Comparison of ENCODE assay signal across 27 cellular contexts in the genomic region with DNA sequence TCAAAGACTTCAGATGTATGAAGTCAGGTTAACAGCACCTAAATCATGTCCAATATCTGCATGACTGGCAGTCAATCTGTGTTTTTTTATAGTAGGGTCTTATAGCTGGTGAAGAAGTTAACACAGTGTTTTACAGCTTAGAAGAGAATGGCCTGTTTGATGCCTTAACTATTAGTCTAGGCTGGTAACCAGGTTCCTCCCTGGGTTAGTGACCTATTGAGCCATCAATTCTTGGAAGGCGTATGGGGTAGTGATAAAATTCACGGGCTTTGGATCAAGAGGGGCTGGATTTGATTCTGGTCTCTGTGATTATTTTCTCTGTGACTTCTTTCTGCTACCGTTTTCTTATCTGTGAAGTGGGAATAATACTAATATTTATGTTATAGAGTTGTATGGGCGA. TPM values are rescaled to one million over a fixed set of nuclear protein-coding genes. Genes with fewer than 3 reads are reported as not detected.
"Had no signal": no experiment of that assay in that cellular context is flagged by ENCODE, and none has a peak within 500 bp of the region (broad histone marks: within the 10 kb centered on the region; RNA-seq: fewer than 3 reads in every experiment).

No MANE protein-coding gene starts in this region.

- H3K27ac ChIP-seq: cardiac muscle cell, gastrocnemius medialis, vagina had no signal

- H3K4me1 Mint-ChIP-seq: brain had no signal

- H3K4me3 Mint-ChIP-seq: activated CD4-positive, alpha-beta T cell treated with anti-CD3 and anti-CD28 coated beads, Interleukin-2, amount 10 ng/mL, durations not matched to agents 7 days and 5 days; activated CD8-positive, alpha-beta T cell treated with anti-CD3 and anti-CD28 coated beads for 36 hours; activated naive CD4-positive, alpha-beta T cell treated with anti-CD3 and anti-CD28 coated beads for 36 hours; activated naive CD8-positive, alpha-beta T cell treated with anti-CD3 and anti-CD28 coated beads for 36 hours; brain; naive thymus-derived CD8-positive, alpha-beta T cell had no signal

- DNase-seq: activated CD4-positive, alpha-beta T cell treated with anti-CD3 and anti-CD28 coated beads, Interleukin-2, amount 10 ng/mL, durations not matched to agents 7 days and 5 days; activated CD4-positive, CD25-positive, alpha-beta regulatory T cell treated with anti-CD3 and anti-CD28 coated beads, Interleukin-2, amount 50 U/mL, for 72 hours; activated CD8-positive, alpha-beta T cell treated with anti-CD3 and anti-CD28 coated beads for 36 hours; activated effector memory CD4-positive, alpha-beta T cell treated with anti-CD3 and anti-CD28 coated beads, Interleukin-2, amount 50 U/mL, for 16 hours; activated naive CD4-positive, alpha-beta T cell treated with anti-CD3 and anti-CD28 coated beads for 36 hours; activated naive CD8-positive, alpha-beta T cell treated with anti-CD3 and anti-CD28 coated beads for 36 hours; activated T-cell treated with anti-CD3 and anti-CD28 coated beads, Interleukin-2, amount 50 U/mL, for 48 hours; adrenal gland; aorta; cerebellar nuclear complex; colonic mucosa; effector memory CD4-positive, alpha-beta T cell; erythroblast; gastrocnemius medialis; glutamatergic neuron; midbrain; naive thymus-derived CD8-positive, alpha-beta T cell; posterior cingulate gyrus; right cardiac atrium; stimulated activated CD4-positive, alpha-beta T cell treated with anti-CD3 and anti-CD28 coated beads, Interleukin-12 subunit alpha, Interleukin-12 subunit beta, amount 100 ng/mL, for 4 hours; stimulated activated CD4-positive, alpha-beta T cell treated with anti-CD3 and anti-CD28 coated beads, Interleukin-4, amount 100 ng/mL, for 1 hour; stimulated activated naive CD8-positive, alpha-beta T cell treated with anti-CD3 and anti-CD28 coated beads, Interleukin-15, Interleukin-2, amounts not matched to agents 100 U/mL and 50 U/mL, for 24 hours; T1000; upper lobe of left lung had no signal

- H3K27me3 ChIP-seq: adrenal gland, cardiac muscle cell, colonic mucosa, gastrocnemius medialis, upper lobe of left lung, vagina had no signal

- H3K27ac Mint-ChIP-seq: activated CD8-positive, alpha-beta T cell treated with anti-CD3 and anti-CD28 coated beads for 36 hours; activated naive CD8-positive, alpha-beta T cell treated with anti-CD3 and anti-CD28 coated beads for 36 hours; brain had no signal

- H3K4me3 ChIP-seq: adrenal gland, cardiac muscle cell, colonic mucosa, gastrocnemius medialis, upper lobe of left lung, vagina had no signal

- H3K36me3 ChIP-seq: adrenal gland, cardiac muscle cell, colonic mucosa, gastrocnemius medialis, upper lobe of left lung, vagina had no signal

- H3K36me3 Mint-ChIP-seq: brain; naive thymus-derived CD8-positive, alpha-beta T cell had no signal

- H3K9me3 ChIP-seq: adrenal gland, colonic mucosa, gastrocnemius medialis, upper lobe of left lung, vagina had no signal

- ATAC-seq: activated CD8-positive, alpha-beta T cell treated with anti-CD3 and anti-CD28 coated beads for 36 hours; gastrocnemius medialis; naive thymus-derived CD8-positive, alpha-beta T cell; right cardiac atrium; stimulated activated naive CD8-positive, alpha-beta T cell treated with anti-CD3 and anti-CD28 coated beads, Interleukin-15, Interleukin-2, amounts not matched to agents 100 U/mL and 50 U/mL, for 24 hours had no signal

- H3K27me3 Mint-ChIP-seq: activated CD4-positive, alpha-beta T cell treated with anti-CD3 and anti-CD28 coated beads, Interleukin-2, amount 10 ng/mL, durations not matched to agents 7 days and 5 days; activated CD8-positive, alpha-beta T cell treated with anti-CD3 and anti-CD28 coated beads for 36 hours; activated naive CD8-positive, alpha-beta T cell treated with anti-CD3 and anti-CD28 coated beads for 36 hours; naive thymus-derived CD8-positive, alpha-beta T cell had no signal

RNA-seq across cellular contexts. Expression of a gene that starts 16.0 kb away (rescaled TPM):
- total RNA-seq: cardiac muscle cell had no signal
- polyA plus RNA-seq: cardiac muscle cell had no signal
